8 cellular contexts compared by ENCODE assay signal in the genomic region with DNA sequence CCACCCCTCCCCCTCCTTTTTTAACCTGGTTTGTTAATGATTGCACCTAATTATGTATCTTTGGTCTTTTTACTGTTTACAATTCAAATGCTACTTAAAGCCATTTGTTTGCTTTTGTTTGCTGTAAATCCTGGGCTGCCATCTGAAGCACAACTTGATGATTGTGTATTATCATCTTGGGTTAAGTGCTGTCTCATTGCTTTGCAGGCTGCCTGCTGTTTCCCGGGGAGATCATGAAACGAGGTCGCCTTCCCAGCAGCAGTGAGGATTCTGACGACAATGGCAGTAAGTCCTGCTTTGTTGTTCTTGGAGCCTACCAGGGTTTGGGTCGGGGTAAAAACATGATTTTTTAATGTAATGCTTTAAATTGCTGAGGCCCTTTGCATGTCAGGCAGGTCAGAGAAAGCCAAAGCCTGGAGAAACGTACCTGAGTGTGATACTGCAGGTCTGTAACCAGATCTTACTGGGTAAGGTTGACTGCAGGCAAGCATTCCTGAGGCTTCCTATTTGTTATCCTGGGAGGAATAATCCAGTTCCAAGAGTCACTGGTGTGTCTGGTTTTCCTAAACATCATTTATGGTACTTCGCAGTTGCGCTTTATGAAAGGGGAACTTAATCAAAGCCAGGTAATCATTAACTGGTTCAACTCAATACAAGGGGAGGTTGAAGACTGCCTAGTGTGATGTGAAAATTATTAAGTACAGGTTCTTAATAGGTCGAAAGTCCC. TPM values are rescaled to one million over a fixed set of nuclear protein-coding genes. Genes with fewer than 3 reads are reported as not detected.
A peak's percentile ranks its signal among the peaks of the same experiment; 100 is the strongest.
DNase-seq lines count a peak whose midpoint lies in the region; ATAC-seq, FAIRE-seq and TF ChIP-seq lines count a peak whose summit lies in the region.

No MANE protein-coding gene starts in this region.

- H3K4me2 ChIP-seq in OCI-LY1 (ENCODE audit: low read length) = peak overlapping the region; percentile 8; the same call in 1 of the 2 replicates

- TF ChIP-seq POLR2A in GM12892 (IDR thresholded peaks at IDR 0.05; ENCODE audit: low read depth, low read length) = no peak
- TF ChIP-seq POLR2A in gastroesophageal sphincter (IDR thresholded peaks at IDR 0.05) = no peak

- no peak for TF ChIP-seq EP300 in gastroesophageal sphincter (IDR thresholded peaks at IDR 0.05)

- no peaks in the 10 kb centered on the region for H3K9me3 ChIP-seq in OCI-LY1 (ENCODE audit: low read length)
- H3K9me3 ChIP-seq in gastroesophageal sphincter = no peaks in the 10 kb centered on the region

- H3K4me1 ChIP-seq in OCI-LY1 (ENCODE audit: insufficient read depth, low read length, severe bottlenecking) (peaks cover 27% of the 10 kb centered on the region), gastroesophageal sphincter (peaks cover 14 to 78% (median 20%) of the 10 kb centered on the region in 3 donors)

- FAIRE-seq in GM12892 (lab: Jason Lieb, UNC) = peak; percentile 48

- H3K36me3 ChIP-seq in OCI-LY1 (ENCODE audit: insufficient read depth, low read length) (peaks cover 60% of the 10 kb centered on the region), gastroesophageal sphincter (peaks cover 0 to 33% of the 10 kb centered on the region in 2 donors)

- H3K27me3 ChIP-seq in OCI-LY1 (ENCODE audit: insufficient read depth, low read length) (no peaks in the 10 kb centered on the region), gastroesophageal sphincter (no peaks in the 10 kb centered on the region)

- H2AFZ ChIP-seq in OCI-LY1 (ENCODE audit: low read length) = no peak overlapping the region

- intact Hi-C loops in left colon (cut with DNase I, micrococcal nuclease) = no loop called here

- H4K20me1 ChIP-seq in OCI-LY1 (ENCODE audit: insufficient read depth, low read length) = no peaks in the 10 kb centered on the region

- DNase-seq in GM12892 (ENCODE audit: insufficient read length) = no peak
- no peak for DNase-seq in left colon
- DNase-seq in inferior parietal cortex (ENCODE audit: extremely low spot score) = no peak
- no peak for DNase-seq in GM03348 (ENCODE audit: low spot score)
- no peak for DNase-seq in NCI-H2107 treated with DMSO at 0.1 percent for 48 hours (lab: John Stamatoyannopoulos, UW; ENCODE audit: unreplicated experiment)

- no peak overlapping the region for H3K9ac ChIP-seq in OCI-LY1 (ENCODE audit: low read length)

- H3K4me3 ChIP-seq in OCI-LY1 (ENCODE audit: low read depth, low read length, poor library complexity, severe bottlenecking) = no peak overlapping the region
- H3K4me3 ChIP-seq in gastroesophageal sphincter = no peak overlapping the region

- TF ChIP-seq CTCF in OCI-LY1 (IDR thresholded peaks at IDR 0.05; ENCODE audit: low read length) (no peak), gastroesophageal sphincter (IDR thresholded peaks at IDR 0.05) (no peak)

- H3F3A ChIP-seq in OCI-LY1 (ENCODE audit: insufficient read depth, low read length) = no peaks in the 10 kb centered on the region

- peaks cover 53% of the 10 kb centered on the region for H3K79me2 ChIP-seq in OCI-LY1 (ENCODE audit: insufficient read depth, low read length)

- H3K9me2 ChIP-seq in OCI-LY1 (ENCODE audit: low read depth, low read length) = no peaks in the 10 kb centered on the region

- H3K27ac ChIP-seq in OCI-LY1 (ENCODE audit: low read depth, low read length, poor library complexity, severe bottlenecking) (peak overlapping the region; percentile 72), gastroesophageal sphincter (peak overlapping the region in 1 of 4 donors; percentile 8)

- ATAC-seq in HG02588 (IDR thresholded peaks at IDR 0.05; ENCODE audit: unreplicated experiment) (peak; percentile 38), left colon (peak; percentile 50), gastroesophageal sphincter (no peak)

- 39 to 60% methylated on average over 6 to 8 of the region's 9 CpGs for WGBS in gastroesophageal sphincter (ENCODE audit: low coverage in 1 of 2), 2 donors

RNA-seq across cellular contexts. Expression of a gene that starts 22.2 kb away (rescaled TPM):
- polyA plus RNA-seq in GM12892 (2012; ENCODE audit: missing spikeins) = 10.5 TPM
- total RNA-seq in left colon (1 to 10 TPM; 5.4 to 8.4 TPM), gastroesophageal sphincter (100 to 1,000 TPM in 1 of 4 donors, 10 to 100 TPM in 3; 45.5 to 112 (median 63.5) TPM)

Comparison
In these comparisons a context has a peak if more than half of its experiments do, and no peak if none do; other contexts are left out.
1. RNA of a gene that starts 22.2 kb away (total RNA-seq): 45.5 to 112 TPM in gastroesophageal sphincter; 5.4 to 8.4 TPM in left colon; every median in the first group is over 4 times any median in the second.